In genomic region chr13:50197705-50198104, GRCh38 we compare ENCODE assay signal across 1 cellular context.
TF ChIP-seq lines count a peak whose summit lies in the region.

No MANE protein-coding gene starts in this region.

TF ChIP-seq in HEK293, 187 proteins besides CTCF, POLR2A, EP300 and RAD21 (continued from another document):
- peak; percentile 97 for TF ChIP-seq ZIC2 (tag by site-specific recombination; IDR thresholded peaks at IDR 0.05)
- 0 out of 2 replicates have a peak, but pooled peaks have one; percentile 31 for TF ChIP-seq ZNF184 (tag by site-specific recombination; IDR thresholded peaks at IDR 0.05)
- TF ChIP-seq ZNF423 (tag by site-specific recombination; IDR thresholded peaks at IDR 0.05) = 0 out of 2 replicates have a peak, but pooled peaks have one; percentile 56
- TF ChIP-seq ZNF24 (tag by site-specific recombination; IDR thresholded peaks at IDR 0.05) = peak; percentile 71
- TF ChIP-seq ZNF629 (tag by site-specific recombination; IDR thresholded peaks at IDR 0.05) = peak; percentile 73
- 0 out of 2 replicates have a peak, but pooled peaks have one; percentile 59 for TF ChIP-seq ZNF362 (tag by site-specific recombination; IDR thresholded peaks at IDR 0.05)
- 0 out of 2 replicates have a peak, but pooled peaks have one; percentile 12 for TF ChIP-seq ZNF366 (tag by site-specific recombination; conservative IDR thresholded peaks at IDR 0.05)
- 0 out of 2 replicates have a peak, but pooled peaks have one; percentile 27 for TF ChIP-seq ZBTB8A (tag by site-specific recombination; IDR thresholded peaks at IDR 0.05)
- TF ChIP-seq ZNF341 (tag by site-specific recombination; IDR thresholded peaks at IDR 0.05; ENCODE audit: low read depth) = peak; percentile 64
- peak; percentile 29; the same call in 1 of the 2 replicates for TF ChIP-seq PRDM10 (tag by site-specific recombination; IDR thresholded peaks at IDR 0.05)
- TF ChIP-seq ZFP3 (tag by site-specific recombination; IDR thresholded peaks at IDR 0.05; ENCODE audit: low read depth) = no peak
- TF ChIP-seq KLF8 (tag by site-specific recombination; IDR thresholded peaks at IDR 0.05) = no peak
- peak; percentile 59; the same call in 1 of the 2 replicates for TF ChIP-seq YY2 (tag by site-specific recombination; IDR thresholded peaks at IDR 0.05)
- TF ChIP-seq ZSCAN4 (tag by site-specific recombination; IDR thresholded peaks at IDR 0.05) = peak; percentile 50; the same call in 1 of the 2 replicates
- TF ChIP-seq OSR2 (tag by site-specific recombination; IDR thresholded peaks at IDR 0.05) = peak; percentile 65; the same call in 1 of the 2 replicates
- TF ChIP-seq ZNF664 (tag by site-specific recombination; IDR thresholded peaks at IDR 0.05) = 0 out of 2 replicates have a peak, but pooled peaks have one; percentile 25
- TF ChIP-seq ZNF549 (tag by site-specific recombination; IDR thresholded peaks at IDR 0.05) = no peak
- peak; percentile 26; the same call in 1 of the 2 replicates for TF ChIP-seq ZNF335 (tag by site-specific recombination; conservative IDR thresholded peaks at IDR 0.05)
- no peak for TF ChIP-seq KLF9 (tag by site-specific recombination; IDR thresholded peaks at IDR 0.05; ENCODE audit: low read depth)
- TF ChIP-seq ZFP69B (tag by site-specific recombination; IDR thresholded peaks at IDR 0.05) = peak; percentile 37; the same call in 1 of the 2 replicates
- TF ChIP-seq ZNF660 (tag by site-specific recombination; IDR thresholded peaks at IDR 0.05) = 0 out of 2 replicates have a peak, but pooled peaks have one; percentile 73
- TF ChIP-seq ATF2 (tag by site-specific recombination; IDR thresholded peaks at IDR 0.05; ENCODE audit: low read depth) = peak; percentile 53; the same call in 1 of the 2 replicates
- TF ChIP-seq ZBTB48 (tag by site-specific recombination; IDR thresholded peaks at IDR 0.05) = no peak
- TF ChIP-seq ZSCAN30 (tag by site-specific recombination; IDR thresholded peaks at IDR 0.05) = 0 out of 2 replicates have a peak, but pooled peaks have one; percentile 51
- no peak for TF ChIP-seq ZNF747 (tag by site-specific recombination; IDR thresholded peaks at IDR 0.05)
- 0 out of 2 replicates have a peak, but pooled peaks have one; percentile 26 for TF ChIP-seq ZNF394 (tag by site-specific recombination; IDR thresholded peaks at IDR 0.05; ENCODE audit: borderline replicate concordance)
- no peak for TF ChIP-seq PATZ1 (tag by site-specific recombination; IDR thresholded peaks at IDR 0.05)
- TF ChIP-seq ZNF558 (tag by site-specific recombination; IDR thresholded peaks at IDR 0.05) = peak; percentile 81
- no peak for TF ChIP-seq KLF7 (tag by site-specific recombination; IDR thresholded peaks at IDR 0.05; ENCODE audit: borderline replicate concordance)
- peak; percentile 58; the same call in 1 of the 2 replicates for TF ChIP-seq ZBTB21 (tag by site-specific recombination; IDR thresholded peaks at IDR 0.05)
- no peak for TF ChIP-seq ZNF560 (tag by site-specific recombination; IDR thresholded peaks at IDR 0.05; ENCODE audit: borderline replicate concordance)
TF ChIP-seq in HEK293: peak in this region for 28.
